ENCODE assay signal across 22 cellular contexts in genomic region chr14:60594077-60594476, GRCh38. TPM values are rescaled to one million over a fixed set of nuclear protein-coding genes. Genes with fewer than 3 reads are reported as not detected.
A peak's percentile ranks its signal among the peaks of the same experiment; 100 is the strongest.
DNase-seq lines count a peak whose midpoint lies in the region; ATAC-seq, FAIRE-seq and TF ChIP-seq lines count a peak whose summit lies in the region.
"Had no signal": no experiment of that assay in that cellular context is flagged by ENCODE, and none has a peak within 500 bp of the region (broad histone marks: within the 10 kb centered on the region; RNA-seq: fewer than 3 reads in every experiment).

No MANE protein-coding gene starts in this region.

- no peak overlapping the region for H3K4ac ChIP-seq in H1 (replicated peaks; ENCODE audit: insufficient read length, low read depth, low read length)

- FAIRE-seq in H1 (lab: Jason Lieb, UNC), result peak; percentile 45
- FAIRE-seq: D721Med, G401.6, H54 had no signal

- no peak overlapping the region for H4K91ac ChIP-seq in H1 (replicated peaks; ENCODE audit: insufficient read length, low read length)

- no peak for ATAC-seq in naive thymus-derived CD4-positive, alpha-beta T cell
- no peak for ATAC-seq in HG03159 (IDR thresholded peaks at IDR 0.05; ENCODE audit: unreplicated experiment)
- no peak for ATAC-seq in activated CD4-positive, CD25-positive, alpha-beta regulatory T cell treated with anti-CD3 and anti-CD28 coated beads, Interleukin-2, amount 50 U/mL, for 24 hours
- ATAC-seq in left lobe of liver, result no peak
- ATAC-seq: Panc1 had no signal

- no peak overlapping the region for H3K4me2 ChIP-seq in H1 (ENCODE audit: insufficient read depth in 1 of 2, low read depth in 2 of 2, low read length in 2 of 2)
- H3K4me2 ChIP-seq: BLaER1 treated with 17β-estradiol and CSF1 and Interleukin-3, amounts not matched to agents 10 nM and 100 nM had no signal

- H4K5ac ChIP-seq in H1 (ENCODE audit: insufficient read length, low read depth, low read length), result no peak overlapping the region

- no peak overlapping the region for H3K4me3 ChIP-seq in H1 (ENCODE audit: extremely low read depth in 1 of 4, insufficient read depth in 2 of 4, low read depth in 3 of 4, low read length in 4 of 4)
- H3K4me3 ChIP-seq in naive thymus-derived CD4-positive, alpha-beta T cell (ENCODE audit: low read length), result no peak overlapping the region
- H3K4me3 ChIP-seq: BLaER1 treated with 17β-estradiol and CSF1 and Interleukin-3, amounts not matched to agents 10 nM and 100 nM had no signal

- no peak overlapping the region for H2BK12ac ChIP-seq in H1 (ENCODE audit: low read depth, low read length)

- H3K9me3 ChIP-seq in H1 (ENCODE audit: insufficient read depth in 2 of 2, low read depth in 1 of 2, low read length in 1 of 2), result no peaks in the 10 kb centered on the region
- H3K9me3 ChIP-seq in naive thymus-derived CD4-positive, alpha-beta T cell (ENCODE audit: control insufficient read depth in 2 of 3, low read length in 3 of 3), result no peaks in the 10 kb centered on the region
- H3K9me3 ChIP-seq: BLaER1 treated with 17β-estradiol and CSF1 and Interleukin-3, amounts not matched to agents 10 nM and 100 nM had no signal

- H2AK5ac ChIP-seq in H1 (ENCODE audit: low read depth, low read length), result no peak overlapping the region

- H3K36me3 ChIP-seq in H1 (ENCODE audit: control insufficient read depth in 2 of 4, insufficient read depth in 4 of 4, low read length in 3 of 4), result no peaks in the 10 kb centered on the region
- no peaks in the 10 kb centered on the region for H3K36me3 ChIP-seq in naive thymus-derived CD4-positive, alpha-beta T cell (ENCODE audit: control insufficient read depth in 2 of 3, insufficient read depth in 3 of 3, low read length in 3 of 3)
- H3K36me3 ChIP-seq: BLaER1 treated with 17β-estradiol and CSF1 and Interleukin-3, amounts not matched to agents 10 nM and 100 nM had no signal

- TF ChIP-seq CTCF in H1 (IDR thresholded peaks at IDR 0.05; ENCODE audit: control extremely low read depth in 1 of 3, insufficient read depth in 1 of 3, low read depth in 1 of 3, low read length in 3 of 3), result no peak

- H2BK15ac ChIP-seq in H1 (ENCODE audit: low read length), result no peak overlapping the region

- H3K79me2 ChIP-seq in H1 (ENCODE audit: control insufficient read depth in 1 of 2, insufficient read depth in 2 of 2, low read length in 2 of 2), result no peaks in the 10 kb centered on the region

- no peak overlapping the region for H3K23ac ChIP-seq in H1 (ENCODE audit: insufficient read length)

- peaks cover 4 to 35% (median 24%) of the 10 kb centered on the region in 5 donors for H3K27me3 Mint-ChIP-seq in naive thymus-derived CD4-positive, alpha-beta T cell

- no peak overlapping the region for H3K9ac ChIP-seq in H1 (replicated peaks in 1 of 4; ENCODE audit: extremely low read depth in 1 of 4, low read depth in 3 of 4, low read length in 3 of 4)
- H3K9ac ChIP-seq: BLaER1 treated with 17β-estradiol and CSF1 and Interleukin-3, amounts not matched to agents 10 nM and 100 nM had no signal

- no peaks in the 10 kb centered on the region for H3K9me3 Mint-ChIP-seq in naive thymus-derived CD4-positive, alpha-beta T cell
- H3K9me3 Mint-ChIP-seq: CD4-positive, alpha-beta T cell had no signal

- H2BK120ac ChIP-seq in H1 (replicated peaks; ENCODE audit: low read depth, low read length), result peak overlapping the region; percentile 38

- no peak overlapping the region for H3K18ac ChIP-seq in H1 (ENCODE audit: extremely low read depth, low read length)

- H3K4me3 Mint-ChIP-seq in naive thymus-derived CD4-positive, alpha-beta T cell, result no peak overlapping the region
- H3K4me3 Mint-ChIP-seq: CD4-positive, alpha-beta T cell had no signal

- no peak for TF ChIP-seq RAD21 in Ishikawa (IDR thresholded peaks at IDR 0.05; ENCODE audit: low read depth)
- no peak for TF ChIP-seq RAD21 in H1 (IDR thresholded peaks at IDR 0.05 in 1 of 2, conservative IDR thresholded peaks at IDR 0.05 in 1 of 2; ENCODE audit: low read depth in 2 of 2, low read length in 2 of 2)

- H3K36me3 Mint-ChIP-seq in naive thymus-derived CD4-positive, alpha-beta T cell, result no peaks in the 10 kb centered on the region

- POLR2A ChIA-PET in H1 (lab: Charles Lee; ENCODE audit: partially characterized antibody), result no interaction called here
- POLR2A ChIA-PET in naive thymus-derived CD4-positive, alpha-beta T cell (lab: Charles Lee), result no interaction called here

- no peak for TF ChIP-seq POLR2A in H1 (IDR thresholded peaks at IDR 0.05; ENCODE audit: control extremely low read depth in 1 of 2, low read depth in 2 of 2, low read length in 2 of 2)

- H4K20me1 ChIP-seq in H1 (replicated peaks in 1 of 2; ENCODE audit: control insufficient read depth in 1 of 2, insufficient read depth in 2 of 2, low read length in 2 of 2), result no peaks in the 10 kb centered on the region
- H4K20me1 ChIP-seq: BLaER1 treated with 17β-estradiol and CSF1 and Interleukin-3, amounts not matched to agents 10 nM and 100 nM had no signal

- TF ChIP-seq EP300 in Ishikawa (IDR thresholded peaks at IDR 0.05; ENCODE audit: borderline replicate concordance), result peak; percentile 39; the same call in 1 of the 2 replicates
- no peak for TF ChIP-seq EP300 in H1 (IDR thresholded peaks at IDR 0.05; ENCODE audit: borderline replicate concordance in 1 of 2, low read depth in 2 of 2, low read length in 2 of 2)

- H3K27ac Mint-ChIP-seq in naive thymus-derived CD4-positive, alpha-beta T cell, result no peak overlapping the region
- H3K27ac Mint-ChIP-seq: CD4-positive, alpha-beta T cell had no signal

- no peak overlapping the region for H3K27ac ChIP-seq in H1 (ENCODE audit: low read depth, low read length)
- H3K27ac ChIP-seq in naive thymus-derived CD4-positive, alpha-beta T cell (ENCODE audit: low read depth, low read length), result no peak overlapping the region
- H3K27ac ChIP-seq: BLaER1 treated with 17β-estradiol and CSF1 and Interleukin-3, amounts not matched to agents 10 nM and 100 nM; RWPE1 had no signal

- 86% methylated on average over 3 of the region's 3 CpGs; no CpG with 5 or more reads in 1 of the 2 experiments for WGBS in H1 (ENCODE audit: extremely low coverage in 1 of 2, insufficient coverage in 1 of 2, insufficient read length in 1 of 2, insufficient replicate concordance in 2 of 2, low coverage in 1 of 2, low lambda C conversion rate in 2 of 2, missing lambda C conversion rate in 1 of 2), 2 experiments

- no peak overlapping the region for H4K8ac ChIP-seq in H1 (ENCODE audit: extremely low read depth, insufficient read depth, low read length)

- no peaks in the 10 kb centered on the region for H3K79me1 ChIP-seq in H1 (ENCODE audit: low read depth, low read length)

- intact Hi-C loops in naive thymus-derived CD4-positive, alpha-beta T cell (cut with micrococcal nuclease), result no loop called here

- no peak overlapping the region for H3K56ac ChIP-seq in H1 (replicated peaks; ENCODE audit: insufficient read length, low read depth, low read length)

- no peak overlapping the region for H2BK5ac ChIP-seq in H1 (ENCODE audit: low read depth, low read length)

- H2AFZ ChIP-seq in H1 (ENCODE audit: low read length), result no peak overlapping the region

- no peaks in the 10 kb centered on the region for H3K27me3 ChIP-seq in H1 (replicated peaks in 1 of 4; ENCODE audit: control insufficient read depth in 3 of 4, extremely low read depth in 1 of 4, insufficient read depth in 3 of 4, low read length in 3 of 4)
- H3K27me3 ChIP-seq in naive thymus-derived CD4-positive, alpha-beta T cell (ENCODE audit: control insufficient read depth in 2 of 2, insufficient read depth in 2 of 2, low read length in 2 of 2), result peaks cover 0 to 3% of the 10 kb centered on the region in 2 donors
- H3K27me3 ChIP-seq: BLaER1 treated with 17β-estradiol and CSF1 and Interleukin-3, amounts not matched to agents 10 nM and 100 nM had no signal

- CTCF ChIA-PET in H1 (lab: Charles Lee; ENCODE audit: partially characterized antibody), result interaction anchor here (1.5 kb wide), 1 partner anchor 17 kb away, joined by 3 read pairs; no protein-coding TSS in a partner anchor
- CTCF ChIA-PET in naive thymus-derived CD4-positive, alpha-beta T cell (lab: Charles Lee), result no interaction called here

- peaks cover 0 to 3% (median 0%) of the 10 kb centered on the region in 4 experiments; a peak in 1 of 7 replicates for H3K4me1 ChIP-seq in H1 (replicated peaks in 1 of 4; ENCODE audit: control insufficient read depth in 3 of 4, insufficient read depth in 4 of 4, low read length in 3 of 4)
- no peaks in the 10 kb centered on the region for H3K4me1 ChIP-seq in naive thymus-derived CD4-positive, alpha-beta T cell (ENCODE audit: control insufficient read depth in 2 of 2, insufficient read depth in 2 of 2, low read length in 2 of 2)
- H3K4me1 ChIP-seq: BLaER1 treated with 17β-estradiol and CSF1 and Interleukin-3, amounts not matched to agents 10 nM and 100 nM had no signal

- DNase-seq in DMS79 (lab: John Stamatoyannopoulos, UW) (peak; percentile 97), NCI-H2029 treated with DMSO at 0.1 percent for 48 hours (lab: John Stamatoyannopoulos, UW) (peak; percentile 92), H1 (ENCODE audit: low read depth in 1 of 2, low spot score in 2 of 2) (no peak), left lobe of liver (ENCODE audit: low spot score) (no peak)
- DNase-seq in naive thymus-derived CD4-positive, alpha-beta T cell, result no peak
- DNase-seq: AML-193; CD4-positive, alpha-beta T cell; KBM-7; NCI-H146; NCI-H2081 treated with DMSO at 0.1 percent for 48 hours; NCI-H446 treated with DMSO at 0.1 percent for 48 hours; NCI-H526; SHP77 had no signal

- H3K14ac ChIP-seq in H1 (ENCODE audit: insufficient read length), result no peak overlapping the region

- H3K23me2 ChIP-seq in H1 (ENCODE audit: low read depth, low read length), result no peaks in the 10 kb centered on the region

- no peaks in the 10 kb centered on the region for H3K4me1 Mint-ChIP-seq in naive thymus-derived CD4-positive, alpha-beta T cell

- H2BK20ac ChIP-seq in H1 (ENCODE audit: low read length), result no peak overlapping the region

TF ChIP-seq in Ishikawa, 13 proteins besides CTCF, POLR2A, EP300 and RAD21 (continues in another document):
- peak; percentile 36 for TF ChIP-seq CEBPB (IDR thresholded peaks at IDR 0.05)

TF ChIP-seq in H1, 55 proteins besides CTCF, POLR2A, EP300 and RAD21 (continues in another document):
- no peak for TF ChIP-seq RFX5 (IDR thresholded peaks at IDR 0.05; ENCODE audit: borderline replicate concordance, low read depth, low read length)
- TF ChIP-seq TBP (IDR thresholded peaks at IDR 0.05; ENCODE audit: low read depth, low read length), result no peak
- no peak for TF ChIP-seq KDM5A (IDR thresholded peaks at IDR 0.05; ENCODE audit: low read length)

RNA-seq across cellular contexts. Expression of gene SIX1, which starts 55.2 kb away (rescaled TPM):
- total RNA-seq in H1 (2021; fragmentation: NEBNext Ultra II Directional; extraction: Animal tissue kit (Norgen Biotek cat#: 25700)), result 0.46 and 0.69 TPM in 2 replicates
- 0.03 and 0.11 TPM in 2 replicates for polyA plus RNA-seq in H1 (2011; rRNA removed)
- polyA plus RNA-seq in H1 (2011; cell fraction: cytosol; rRNA removed), result 0.09 TPM
- polyA plus RNA-seq in H1 (2011; cell fraction: nucleus; rRNA removed), result 0.09 TPM
- polyA plus RNA-seq in H1 (2012, experiment 1 of 2), result 0.04 to 0.16 TPM in 2 of 4 replicates, not detected in the others
- 0.07 TPM for polyA plus RNA-seq in H1 (2012, experiment 2 of 2)
- polyA plus RNA-seq in H1 (2013, experiment 1 of 2), result 0.45 TPM
- polyA plus RNA-seq in H1 (2013, experiment 2 of 2), result 0.48 TPM
- polyA minus RNA-seq in H1 (2011; rRNA and poly(A)+ RNA removed), result 0.17 and 0.19 TPM in 2 replicates
- not detected for polyA minus RNA-seq in H1 (2011; cell fraction: cytosol; rRNA and poly(A)+ RNA removed)
- polyA minus RNA-seq in H1 (2011; cell fraction: nucleus; rRNA and poly(A)+ RNA removed), result 0.50 TPM
- total RNA-seq in naive thymus-derived CD4-positive, alpha-beta T cell, result under 1 TPM in 1 of 5 experiments, not detected in 4; 0.70 TPM
- not detected for polyA plus RNA-seq in naive thymus-derived CD4-positive, alpha-beta T cell
- not detected for total RNA-seq in left lobe of liver
- total RNA-seq: CD4-positive, alpha-beta T cell had no signal

Comparison
In these comparisons a context has a peak if more than half of its experiments do, and no peak if none do; other contexts are left out.
1. DNase-seq: peak in DMS79 (single experiment) and NCI-H2029 treated with DMSO at 0.1 percent for 48 hours (single experiment); none in H1 (0 of 2), naive thymus-derived CD4-positive, alpha-beta T cell (0 of 9) and left lobe of liver (single experiment).